21 cellular contexts compared by ENCODE assay signal in the genomic region with DNA sequence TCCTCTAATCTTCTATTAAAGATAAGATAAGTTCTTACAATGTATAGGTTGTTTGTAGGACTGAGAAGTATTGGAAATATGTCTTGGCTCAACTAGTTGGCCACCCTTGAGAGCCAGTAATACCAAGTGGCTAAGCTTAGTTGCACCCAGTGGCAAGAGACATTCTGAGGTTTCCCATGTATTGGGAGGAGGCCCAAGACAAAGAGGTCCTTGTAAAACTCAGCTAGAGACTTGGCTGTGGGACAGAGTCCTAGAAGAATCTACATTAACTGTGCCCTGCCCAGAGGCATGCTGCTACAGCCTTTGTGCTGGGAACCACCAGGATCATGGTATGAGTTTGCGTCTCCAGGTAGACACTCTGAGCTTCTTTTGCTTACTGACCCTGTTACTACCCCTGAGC. TPM values are rescaled to one million over a fixed set of nuclear protein-coding genes. Genes with fewer than 3 reads are reported as not detected.
DNase-seq lines count a peak whose midpoint lies in the region; ATAC-seq and TF ChIP-seq lines count a peak whose summit lies in the region.
"Had no signal": no experiment of that assay in that cellular context is flagged by ENCODE, and none has a peak within 500 bp of the region (broad histone marks: within the 10 kb centered on the region; RNA-seq: fewer than 3 reads in every experiment).

No MANE protein-coding gene starts in this region.

- H3K4me3 ChIP-seq in PC-3 (ENCODE audit: low read length) = no peak overlapping the region
- H3K4me3 ChIP-seq in mucosa of stomach (ENCODE audit: low read length) = no peak overlapping the region
- H3K4me3 ChIP-seq: ascending aorta, ovary, tibial nerve had no signal

- no peak overlapping the region for H3K27ac ChIP-seq in PC-3 (ENCODE audit: low read length)
- H3K27ac ChIP-seq: ascending aorta, ovary, tibial nerve had no signal

- H3K4me3 Mint-ChIP-seq in type B pancreatic cell = no peak overlapping the region
- no peak overlapping the region for H3K4me3 Mint-ChIP-seq in activated CD4-positive, alpha-beta memory T cell treated with anti-CD3 and anti-CD28 coated beads for 36 hours
- H3K4me3 Mint-ChIP-seq: activated T-cell treated with anti-CD3 and anti-CD28 coated beads, Interleukin-2, amount 50 U/mL, for 4 hours; effector memory CD8-positive, alpha-beta T cell; immature natural killer cell; naive thymus-derived CD8-positive, alpha-beta T cell had no signal

- POLR2A ChIA-PET in PC-3 (lab: Charles Lee; ENCODE audit: unreplicated experiment) = no interaction called here
- POLR2A ChIA-PET in activated CD4-positive, alpha-beta memory T cell treated with anti-CD3 and anti-CD28 coated beads for 36 hours (lab: Charles Lee) = no interaction called here

- H3K9me3 ChIP-seq in PC-3 (ENCODE audit: low read length) (no peaks in the 10 kb centered on the region), mucosa of stomach (ENCODE audit: control insufficient read depth, low read length) (no peaks in the 10 kb centered on the region)
- H3K9me3 ChIP-seq: ascending aorta, ovary, tibial nerve had no signal

- no peak overlapping the region for H3K27ac Mint-ChIP-seq in type B pancreatic cell
- H3K27ac Mint-ChIP-seq in activated CD4-positive, alpha-beta memory T cell treated with anti-CD3 and anti-CD28 coated beads for 36 hours = no peak overlapping the region
- H3K27ac Mint-ChIP-seq: effector memory CD8-positive, alpha-beta T cell; immature natural killer cell; naive thymus-derived CD8-positive, alpha-beta T cell had no signal

- H3K4me1 ChIP-seq in PC-3 (ENCODE audit: insufficient read depth, low read length) = peaks cover 10% of the 10 kb centered on the region; the same call in 1 of the 2 replicates
- H3K4me1 ChIP-seq in mucosa of stomach (ENCODE audit: control insufficient read depth, insufficient read depth, low read length) = peaks cover 12% of the 10 kb centered on the region
- H3K4me1 ChIP-seq: ascending aorta had no signal

- no peaks in the 10 kb centered on the region for H4K20me1 ChIP-seq in PC-3 (ENCODE audit: low read length)

- H3K27me3 ChIP-seq in PC-3 (ENCODE audit: low read length) = no peaks in the 10 kb centered on the region
- no peaks in the 10 kb centered on the region for H3K27me3 ChIP-seq in mucosa of stomach (ENCODE audit: control insufficient read depth, insufficient read depth, low read length)
- H3K27me3 ChIP-seq: ascending aorta, ovary, tibial nerve had no signal

- H3F3A ChIP-seq in PC-3 (ENCODE audit: low read length, unreplicated experiment) = no peaks in the 10 kb centered on the region

- DNase-seq in PC-3 (no peak), epidermal melanocyte (ENCODE audit: insufficient read length, low spot score) (peak; percentile 48), superior temporal gyrus (ENCODE audit: extremely low spot score) (peak; percentile 78), type B pancreatic cell (ENCODE audit: extremely low spot score, unreplicated experiment) (no peak)
- DNase-seq in activated CD4-positive, alpha-beta memory T cell treated with anti-CD3 and anti-CD28 coated beads for 36 hours = no peak
- DNase-seq: activated CD8-positive, alpha-beta memory T cell treated with anti-CD3 and anti-CD28 coated beads for 24 hours; activated naive CD4-positive, alpha-beta T cell treated with anti-CD3 and anti-CD28 coated beads, Interleukin-2, amount 50 U/mL, for 16 hours; activated T-cell treated with anti-CD3 and anti-CD28 coated beads, Interleukin-2, amount 50 U/mL, for 4 hours; effector memory CD8-positive, alpha-beta T cell; EL; immature natural killer cell; naive thymus-derived CD8-positive, alpha-beta T cell; NCI-H1105 treated with DMSO at 0.1 percent for 48 hours; NCI-H524; ovary; stimulated activated naive CD4-positive, alpha-beta T cell had no signal

- H3K79me2 ChIP-seq in PC-3 (ENCODE audit: low read length) = no peaks in the 10 kb centered on the region

- intact Hi-C loops in PC-3 (cut with micrococcal nuclease) = no loop called here
- intact Hi-C loops in activated CD4-positive, alpha-beta memory T cell treated with anti-CD3 and anti-CD28 coated beads for 36 hours (cut with micrococcal nuclease) = no loop called here

- no peak overlapping the region for H3K4me2 ChIP-seq in PC-3 (ENCODE audit: low read length)

- no peak for TF ChIP-seq CTCF in PC-3 (conservative IDR thresholded peaks at IDR 0.05; ENCODE audit: low read depth, low read length)
- no peak for TF ChIP-seq CTCF in type B pancreatic cell (conservative IDR thresholded peaks at IDR 0.05)

- BruUV-seq in PC-3 (replicated peaks; lab: Mats Ljungman, UMichigan) = no TSS peak

- CTCF ChIA-PET in PC-3 (lab: Charles Lee) = no interaction called here
- CTCF ChIA-PET in activated CD4-positive, alpha-beta memory T cell treated with anti-CD3 and anti-CD28 coated beads for 36 hours (lab: Charles Lee) = no interaction called here

- H3K27me3 Mint-ChIP-seq in type B pancreatic cell = no peaks in the 10 kb centered on the region
- peaks cover 6% of the 10 kb centered on the region for H3K27me3 Mint-ChIP-seq in activated CD4-positive, alpha-beta memory T cell treated with anti-CD3 and anti-CD28 coated beads for 36 hours

- H3K9me2 ChIP-seq in PC-3 (replicated peaks; ENCODE audit: low read length) = no peaks in the 10 kb centered on the region

- H3K9ac ChIP-seq in PC-3 (ENCODE audit: low read length) = no peak overlapping the region
- H3K9ac ChIP-seq in mucosa of stomach (ENCODE audit: low read length) = peak overlapping the region; percentile 13

- H3K36me3 Mint-ChIP-seq in type B pancreatic cell = peaks cover 4% of the 10 kb centered on the region
- no peaks in the 10 kb centered on the region for H3K36me3 Mint-ChIP-seq in activated CD4-positive, alpha-beta memory T cell treated with anti-CD3 and anti-CD28 coated beads for 36 hours
- H3K36me3 Mint-ChIP-seq: immature natural killer cell; naive thymus-derived CD8-positive, alpha-beta T cell had no signal

- peaks cover 5% of the 10 kb centered on the region for H3K4me1 Mint-ChIP-seq in type B pancreatic cell (ENCODE audit: unreplicated experiment)
- H3K4me1 Mint-ChIP-seq in activated CD4-positive, alpha-beta memory T cell treated with anti-CD3 and anti-CD28 coated beads for 36 hours (ENCODE audit: low read depth) = no peaks in the 10 kb centered on the region
- H3K4me1 Mint-ChIP-seq: naive thymus-derived CD8-positive, alpha-beta T cell had no signal

- no peaks in the 10 kb centered on the region for H3K36me3 ChIP-seq in PC-3 (ENCODE audit: low read depth, low read length)
- no peaks in the 10 kb centered on the region for H3K36me3 ChIP-seq in mucosa of stomach (ENCODE audit: control insufficient read depth, insufficient read depth, low read length)
- H3K36me3 ChIP-seq: ascending aorta, ovary, tibial nerve had no signal

- no peak overlapping the region for H2AFZ ChIP-seq in PC-3 (ENCODE audit: low read length)

- ATAC-seq in PC-3 = peak; percentile 33; the same call in 1 of the 2 replicates
- no peak for ATAC-seq in GM18517 (IDR thresholded peaks at IDR 0.05; ENCODE audit: unreplicated experiment)
- ATAC-seq: activated CD4-positive, CD25-positive, alpha-beta regulatory T cell treated with anti-CD3 and anti-CD28 coated beads, Interleukin-2, amount 50 U/mL, for 24 hours; activated T-cell treated with anti-CD3 and anti-CD28 coated beads, Interleukin-2, amount 50 U/mL, for 4 hours; effector memory CD8-positive, alpha-beta T cell; naive thymus-derived CD8-positive, alpha-beta T cell had no signal

- H3K9me3 Mint-ChIP-seq in type B pancreatic cell = no peaks in the 10 kb centered on the region
- no peaks in the 10 kb centered on the region for H3K9me3 Mint-ChIP-seq in activated CD4-positive, alpha-beta memory T cell treated with anti-CD3 and anti-CD28 coated beads for 36 hours
- H3K9me3 Mint-ChIP-seq: activated T-cell treated with anti-CD3 and anti-CD28 coated beads, Interleukin-2, amount 50 U/mL, for 4 hours; effector memory CD8-positive, alpha-beta T cell; immature natural killer cell; naive thymus-derived CD8-positive, alpha-beta T cell had no signal

RNA-seq across cellular contexts. Expression of a gene that starts 41.9 kb away (rescaled TPM):
- total RNA-seq in PC-3 (2014; rRNA removed) (0.47 and 0.52 TPM in 2 replicates), type B pancreatic cell (ENCODE audit: low replicate concordance) (27.2 and 32.0 TPM in 2 replicates)
- total RNA-seq in activated CD4-positive, alpha-beta memory T cell treated with anti-CD3 and anti-CD28 coated beads for 36 hours = under 1 TPM; 0.43 to 0.51 TPM

Comparison
In these comparisons a context has a peak if more than half of its experiments do, and no peak if none do; other contexts are left out.
1. DNase-seq: peak in epidermal melanocyte (single experiment) and superior temporal gyrus (single experiment); none in PC-3 (single experiment), type B pancreatic cell (single experiment) and activated CD4-positive, alpha-beta memory T cell treated with anti-CD3 and anti-CD28 coated beads for 36 hours (single experiment).
2. RNA of a gene that starts 41.9 kb away (total RNA-seq): 27.2 to 32.0 TPM in type B pancreatic cell; 0.43 to 0.51 TPM in activated CD4-positive, alpha-beta memory T cell treated with anti-CD3 and anti-CD28 coated beads for 36 hours and 0.47 to 0.52 TPM in PC-3; every median in the first group is over 10 times any median in the second.